ENCODE assay signal across 21 cellular contexts in the genomic region with DNA sequence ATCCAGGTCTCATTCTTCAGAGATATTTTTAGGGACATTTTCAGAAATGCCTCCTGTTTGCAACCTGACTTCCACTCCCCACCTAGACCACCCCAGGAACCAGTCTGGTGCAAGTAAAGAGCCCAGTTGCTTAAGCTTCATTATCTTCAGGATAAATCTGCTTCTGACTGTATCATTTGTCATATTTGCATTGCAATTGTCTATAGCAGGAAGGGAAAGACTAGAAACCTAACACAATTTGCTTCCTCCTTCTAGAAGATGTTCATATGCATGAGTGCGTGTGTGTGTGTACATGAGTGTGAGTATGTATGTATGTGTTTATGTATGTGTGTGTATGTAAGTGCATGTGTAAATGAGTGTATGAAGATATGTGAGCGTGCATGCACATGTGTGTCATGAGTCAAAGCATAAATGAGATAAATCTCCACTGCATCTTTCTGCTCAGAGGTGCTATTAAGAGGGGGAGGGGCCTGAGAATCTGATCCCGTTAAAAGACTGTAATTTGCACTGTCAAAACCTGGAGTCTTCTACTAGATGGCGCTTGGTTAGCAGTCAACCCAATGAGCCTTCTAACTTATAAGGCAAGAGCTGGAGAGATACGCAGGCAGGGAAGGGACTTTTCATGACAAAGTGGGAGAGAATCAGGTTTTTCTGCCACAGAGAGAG.
A peak's percentile ranks its signal among the peaks of the same experiment; 100 is the strongest.
DNase-seq lines count a peak whose midpoint lies in the region; ATAC-seq, FAIRE-seq and TF ChIP-seq lines count a peak whose summit lies in the region.
"Had no signal": no experiment of that assay in that cellular context is flagged by ENCODE, and none has a peak within 500 bp of the region (broad histone marks: within the 10 kb centered on the region; RNA-seq: fewer than 3 reads in every experiment).

No MANE protein-coding gene starts in this region.

- 0 out of 2 replicates have a peak, but pooled peaks cover 2% of the 10 kb centered on the region for H3K4me1 ChIP-seq in Caco-2
- no peaks in the 10 kb centered on the region for H3K4me1 ChIP-seq in adrenal gland (replicated peaks in 1 of 2)
- H3K4me1 ChIP-seq: breast epithelium had no signal

- CTCF ChIA-PET in Caco-2 (lab: Charles Lee): no interaction called here

- H3K4me3 Mint-ChIP-seq in Caco-2 (ENCODE audit: unreplicated experiment): no peak overlapping the region
- H3K4me3 Mint-ChIP-seq: activated naive CD8-positive, alpha-beta T cell treated with anti-CD3 and anti-CD28 coated beads, Interleukin-2, amount 50 U/mL, for 24 hours; activated T-helper 17 cell treated with anti-CD3 and anti-CD28 coated beads, Interleukin-2, amount 50 U/mL, for 72 hours had no signal

- peaks cover 29% of the 10 kb centered on the region for H3K9me3 Mint-ChIP-seq in Caco-2 (ENCODE audit: unreplicated experiment)

- H3K27ac Mint-ChIP-seq in Caco-2 (ENCODE audit: unreplicated experiment): peak overlapping the region; percentile 2
- H3K27ac Mint-ChIP-seq: activated naive CD8-positive, alpha-beta T cell treated with anti-CD3 and anti-CD28 coated beads, Interleukin-2, amount 50 U/mL, for 24 hours; activated T-helper 17 cell treated with anti-CD3 and anti-CD28 coated beads, Interleukin-2, amount 50 U/mL, for 72 hours had no signal

- no peak for TF ChIP-seq CTCF in Caco-2 (IDR thresholded peaks at IDR 0.05; ENCODE audit: insufficient read depth in 1 of 2, low read depth in 1 of 2, low read length in 1 of 2, severe bottlenecking in 1 of 2, unreplicated experiment in 1 of 2)
- TF ChIP-seq CTCF in adrenal gland (IDR thresholded peaks at IDR 0.05): no peak

- H3K27me3 ChIP-seq in Caco-2 (replicated peaks; ENCODE audit: control insufficient read depth, insufficient read depth, low read length) (no peaks in the 10 kb centered on the region), adrenal gland (no peaks in the 10 kb centered on the region)
- H3K27me3 ChIP-seq: breast epithelium, transverse colon had no signal

- 84 to 91% (median 86%) methylated on average over 5 of the region's 5 CpGs for WGBS in adrenal gland, 4 donors

- no TSS peak for BruUV-seq in Caco-2 (replicated peaks; lab: Mats Ljungman, UMichigan)

- FAIRE-seq in GM12891 (lab: Jason Lieb, UNC): peak; percentile 94

- H3K27ac ChIP-seq in epithelial cell of prostate (peak overlapping the region; percentile 31), adrenal gland (no peak overlapping the region)
- H3K27ac ChIP-seq: breast epithelium, SK-N-MC, skin epidermis, transverse colon had no signal

- intact Hi-C loops in Caco-2 (cut with micrococcal nuclease; ENCODE audit: unreplicated experiment): no loop called here
- intact Hi-C loops in adrenal gland (cut with DNase I): no loop called here

- no peaks in the 10 kb centered on the region for H3K27me3 Mint-ChIP-seq in Caco-2 (ENCODE audit: insufficient read depth, unreplicated experiment)
- H3K27me3 Mint-ChIP-seq: activated naive CD8-positive, alpha-beta T cell treated with anti-CD3 and anti-CD28 coated beads, Interleukin-2, amount 50 U/mL, for 24 hours; stimulated activated naive CD8-positive, alpha-beta T cell treated with anti-CD3 and anti-CD28 coated beads, Interleukin-15, amount 100 ng/mL, for 72 hours had no signal

- H3K4me3 ChIP-seq in Caco-2 (ENCODE audit: low read depth, low read length) (no peak overlapping the region), adrenal gland (no peak overlapping the region)
- H3K4me3 ChIP-seq: breast epithelium, SK-N-MC, skin epidermis, transverse colon had no signal

- H3K36me3 ChIP-seq in Caco-2 (ENCODE audit: control insufficient read depth, insufficient read depth, low read length): no peaks in the 10 kb centered on the region
- no peaks in the 10 kb centered on the region for H3K36me3 ChIP-seq in adrenal gland (replicated peaks in 1 of 2)
- H3K36me3 ChIP-seq: breast epithelium, transverse colon had no signal

- POLR2A ChIA-PET in Caco-2 (lab: Charles Lee): no interaction called here

- H3K9me3 ChIP-seq in Caco-2 (peaks cover 10% of the 10 kb centered on the region; the same call in 1 of the 2 replicates), adrenal gland (replicated peaks in 1 of 3) (peaks cover 0 to 6% (median 0%) of the 10 kb centered on the region in 3 donors)

- no peak for DNase-seq in Caco-2
- no peak for DNase-seq in GM12891 (ENCODE audit: insufficient read length, low spot score)
- DNase-seq in NCI-H526 (lab: John Stamatoyannopoulos, UW): peak; percentile 60 to 70
- no peak for DNase-seq in epithelial cell of prostate (ENCODE audit: low read depth, low spot score)
- no peak for DNase-seq in middle frontal gyrus (ENCODE audit: extremely low spot score, low spot score)
- no peak for DNase-seq in stimulated activated CD4-positive, alpha-beta T cell treated with anti-CD3 and anti-CD28 coated beads, Interleukin-4, amount 100 ng/mL, for 1 hour
- DNase-seq in adrenal gland: no peak
- DNase-seq: activated naive CD8-positive, alpha-beta T cell treated with anti-CD3 and anti-CD28 coated beads, Interleukin-2, amount 50 U/mL, for 24 hours; foreskin melanocyte; mammary epithelial cell; naive thymus-derived CD4-positive, alpha-beta T cell; NCI-H187 treated with DMSO at 0.1 percent for 48 hours; NCI-H524 treated with DMSO at 0.1 percent for 48 hours; stimulated activated naive CD8-positive, alpha-beta T cell treated with anti-CD3 and anti-CD28 coated beads, Interleukin-15, amount 100 ng/mL, for 72 hours; T1000; transverse colon had no signal

- H3K4me1 Mint-ChIP-seq in Caco-2 (ENCODE audit: low read depth, unreplicated experiment): peaks cover 5% of the 10 kb centered on the region
- H3K4me1 Mint-ChIP-seq: activated T-helper 17 cell treated with anti-CD3 and anti-CD28 coated beads, Interleukin-2, amount 50 U/mL, for 72 hours had no signal

- ATAC-seq in GM19463 (IDR thresholded peaks at IDR 0.05; ENCODE audit: unreplicated experiment): no peak
- ATAC-seq: activated naive CD8-positive, alpha-beta T cell treated with anti-CD3 and anti-CD28 coated beads, Interleukin-2, amount 50 U/mL, for 24 hours; activated T-helper 17 cell treated with anti-CD3 and anti-CD28 coated beads, Interleukin-2, amount 50 U/mL, for 72 hours; naive thymus-derived CD4-positive, alpha-beta T cell; stimulated activated naive CD8-positive, alpha-beta T cell treated with anti-CD3 and anti-CD28 coated beads, Interleukin-15, amount 100 ng/mL, for 72 hours had no signal

- TF ChIP-seq POLR2A in GM12891 (IDR thresholded peaks at IDR 0.05; ENCODE audit: low read depth, low read length) (no peak), adrenal gland (IDR thresholded peaks at IDR 0.05) (no peak)

- no peaks in the 10 kb centered on the region for H3K36me3 Mint-ChIP-seq in Caco-2 (ENCODE audit: insufficient read depth, unreplicated experiment)

TF ChIP-seq in GM12891, 5 proteins besides CTCF, POLR2A, EP300 and RAD21:
- TF ChIP-seq POU2F2 (IDR thresholded peaks at IDR 0.05; ENCODE audit: low read depth, low read length): no peak
- TF ChIP-seq TAF1 (IDR thresholded peaks at IDR 0.05; ENCODE audit: low read depth, low read length): no peak
- TF ChIP-seq PAX5 (IDR thresholded peaks at IDR 0.05; ENCODE audit: insufficient read depth, low read length, severe bottlenecking): no peak
- TF ChIP-seq POLR2AphosphoS5 (IDR thresholded peaks at IDR 0.05; ENCODE audit: low read depth, low read length): no peak
- TF ChIP-seq SPI1 (IDR thresholded peaks at IDR 0.05; ENCODE audit: low read depth, low read length): no peak

Comparison
In these comparisons a context has a peak if more than half of its experiments do, and no peak if none do; other contexts are left out.
1. DNase-seq: peak in NCI-H526 (2 of 2); none in Caco-2 (0 of 2), GM12891 (single experiment), epithelial cell of prostate (single experiment), middle frontal gyrus (single experiment), stimulated activated CD4-positive, alpha-beta T cell treated with anti-CD3 and anti-CD28 coated beads, Interleukin-4, amount 100 ng/mL, for 1 hour (single experiment) and adrenal gland (0 of 7).